Comparison of ENCODE assay signal across 14 cellular contexts in genomic region chr7:130290745-130291144, GRCh38. TPM values are rescaled to one million over a fixed set of nuclear protein-coding genes. Genes with fewer than 3 reads are reported as not detected.
A peak's percentile ranks its signal among the peaks of the same experiment; 100 is the strongest.
DNase-seq lines count a peak whose midpoint lies in the region; ATAC-seq and TF ChIP-seq lines count a peak whose summit lies in the region.
"Had no signal": no experiment of that assay in that cellular context is flagged by ENCODE, and none has a peak within 500 bp of the region (broad histone marks: within the 10 kb centered on the region; RNA-seq: fewer than 3 reads in every experiment).

No MANE protein-coding gene starts in this region.

- TF ChIP-seq EP300 in Ishikawa (IDR thresholded peaks at IDR 0.05; ENCODE audit: borderline replicate concordance) = no peak; the same call in 1 of the 2 replicates

- TF ChIP-seq CTCF in AG04450 (IDR thresholded peaks at IDR 0.05; ENCODE audit: low read depth, low read length) = no peak
- no peak for TF ChIP-seq CTCF in body of pancreas (IDR thresholded peaks at IDR 0.05)
- TF ChIP-seq CTCF in Peyer's patch (IDR thresholded peaks at IDR 0.05) = no peak

- CTCF ChIA-PET in AG04450 (lab: Charles Lee) = no interaction called here

- peaks cover 43% of the 10 kb centered on the region for H3K4me1 ChIP-seq in body of pancreas
- no peaks in the 10 kb centered on the region for H3K4me1 ChIP-seq in Peyer's patch

- peak; percentile 65 for ATAC-seq in body of pancreas

- H3K36me3 ChIP-seq in body of pancreas (replicated peaks in 1 of 2; ENCODE audit: insufficient read depth in 1 of 2, low read depth in 2 of 2) (no peaks in the 10 kb centered on the region), Peyer's patch (no peaks in the 10 kb centered on the region)
- H3K36me3 ChIP-seq: neutrophil had no signal

- H3K27me3 ChIP-seq in AG04450 (ENCODE audit: control insufficient read depth, insufficient read depth, low read length) (no peaks in the 10 kb centered on the region), body of pancreas (no peaks in the 10 kb centered on the region), Peyer's patch (no peaks in the 10 kb centered on the region)
- H3K27me3 ChIP-seq: neutrophil had no signal

- H3K27ac ChIP-seq in AG04450 (ENCODE audit: low read depth, low read length) (peak overlapping the region; percentile 39), body of pancreas (peak overlapping the region; percentile 75 to 89 (median 83)), Peyer's patch (no peak overlapping the region)
- H3K27ac ChIP-seq: neutrophil had no signal

- H3K9me3 ChIP-seq in AG04450 (ENCODE audit: control insufficient read depth, insufficient read depth, low read length) (peaks cover 12% of the 10 kb centered on the region), body of pancreas (no peaks in the 10 kb centered on the region), Peyer's patch (no peaks in the 10 kb centered on the region)
- H3K9me3 ChIP-seq: neutrophil had no signal

- TF ChIP-seq POLR2A in body of pancreas (IDR thresholded peaks at IDR 0.05) (peak; percentile 21 to 81 (median 71)), Peyer's patch (IDR thresholded peaks at IDR 0.05) (no peak)

- DNase-seq in AG04450 (ENCODE audit: low read depth, low spot score) (peak; percentile 27), body of pancreas (peak; percentile 88 to 91 (median 90)), glomerular visceral epithelial cell (ENCODE audit: extremely low spot score) (peak; percentile 58), NCI-H146 treated with DMSO at 0.1 percent for 48 hours (lab: John Stamatoyannopoulos, UW; ENCODE audit: unreplicated experiment) (no peak), Peyer's patch (no peak)
- no peak for DNase-seq in stimulated activated CD4-positive, alpha-beta T cell treated with anti-CD3 and anti-CD28 coated beads, Interleukin-4, amount 100 ng/mL, for 24 hours
- DNase-seq in activated CD4-positive, alpha-beta T cell treated with anti-CD3 and anti-CD28 coated beads for 1 hour = no peak
- DNase-seq: activated CD4-positive, alpha-beta memory T cell treated with anti-CD3 and anti-CD28 coated beads, Interleukin-2, amount 10 ng/mL, durations not matched to agents 7 days and 5 days; activated effector memory CD4-positive, alpha-beta T cell treated with Interleukin-2 at 50 U/mL for 16 hours; small intestine had no signal

- TF ChIP-seq RAD21 in Ishikawa (IDR thresholded peaks at IDR 0.05; ENCODE audit: low read depth) = no peak

- intact Hi-C loops in body of pancreas (cut with DNase I) = loop anchor here (10.0 kb wide), 1 partner anchor 54 kb away; the partner anchor contains the start of gene CPA5

- POLR2A ChIA-PET in AG04450 (lab: Yijun Ruan, JAX) = interaction anchor here (0.7 kb wide), 1 partner anchor 142 kb away, joined by 3 read pairs; no protein-coding TSS in a partner anchor

- H3K4me3 ChIP-seq in AG04450 (ENCODE audit: low read depth, low read length) = no peak overlapping the region
- H3K4me3 ChIP-seq in body of pancreas = no peak overlapping the region
- H3K4me3 ChIP-seq in Peyer's patch = no peak overlapping the region

- WGBS in body of pancreas, 2 donors = 36 to 56% methylated on average over 6 of the region's 6 CpGs

TF ChIP-seq in Ishikawa, 13 proteins besides CTCF, POLR2A, EP300 and RAD21:
- TF ChIP-seq TAF1 (IDR thresholded peaks at IDR 0.05; ENCODE audit: low read depth) (no peak), NFIC (IDR thresholded peaks at IDR 0.05) (0 out of 2 replicates have a peak, but pooled peaks have one; percentile 24), MAX (IDR thresholded peaks at IDR 0.05) (peak; percentile 57), CEBPB (IDR thresholded peaks at IDR 0.05) (no peak)

RNA-seq across cellular contexts. Expression of gene CPA4, which starts 2.2 kb away (rescaled TPM):
- 65.7 and 71.8 TPM in 2 replicates for polyA plus RNA-seq in AG04450 (2011; rRNA removed)
- polyA minus RNA-seq in AG04450 (2011; rRNA and poly(A)+ RNA removed) = 58.9 and 61.8 TPM in 2 replicates
- total RNA-seq in body of pancreas (10 to 100 TPM in 1 of 2 donors, 1 to 10 TPM in 1; 9.6 to 10.2 TPM), Peyer's patch (not detected)
- total RNA-seq: activated CD4-positive, alpha-beta memory T cell treated with anti-CD3 and anti-CD28 coated beads, Interleukin-2, amount 10 ng/mL, durations not matched to agents 7 days and 5 days had no signal

RNA-seq across cellular contexts. Expression of gene CPA2, which starts 24.1 kb away (rescaled TPM):
- 0.05 and 0.10 TPM in 2 replicates for polyA plus RNA-seq in AG04450 (2011; rRNA removed)
- not detected in 2 replicates for polyA minus RNA-seq in AG04450 (2011; rRNA and poly(A)+ RNA removed)
- total RNA-seq in body of pancreas (1,000 to 10,000 TPM; 4,161 to 4,381 TPM), Peyer's patch (10 to 100 TPM in 1 of 4 donors, 1 to 10 TPM in 2, not detected in 1; 2.6 to 12.6 (median 2.7) TPM)
- total RNA-seq: activated CD4-positive, alpha-beta memory T cell treated with anti-CD3 and anti-CD28 coated beads, Interleukin-2, amount 10 ng/mL, durations not matched to agents 7 days and 5 days; frontal cortex; SK-MEL-5 had no signal

RNA-seq across cellular contexts. Expression of gene CPA5, which starts 53.9 kb away (rescaled TPM):
- polyA plus RNA-seq in AG04450 (2011; rRNA removed) = 0.14 and 0.16 TPM in 2 replicates
- polyA minus RNA-seq in AG04450 (2011; rRNA and poly(A)+ RNA removed) = 0.23 TPM in 1 of 2 replicates, not detected in the other
- total RNA-seq in body of pancreas (not detected), Peyer's patch (not detected)
- total RNA-seq: activated CD4-positive, alpha-beta memory T cell treated with anti-CD3 and anti-CD28 coated beads, Interleukin-2, amount 10 ng/mL, durations not matched to agents 7 days and 5 days; frontal cortex; SK-MEL-5 had no signal

Comparison
In these comparisons a context has a peak if more than half of its experiments do, and no peak if none do; other contexts are left out.
1. DNase-seq: peak in AG04450 (single experiment), body of pancreas (4 of 4) and glomerular visceral epithelial cell (single experiment); none in stimulated activated CD4-positive, alpha-beta T cell treated with anti-CD3 and anti-CD28 coated beads, Interleukin-4, amount 100 ng/mL, for 24 hours (single experiment), activated CD4-positive, alpha-beta T cell treated with anti-CD3 and anti-CD28 coated beads for 1 hour (single experiment), NCI-H146 treated with DMSO at 0.1 percent for 48 hours (single experiment) and Peyer's patch (0 of 3).
2. H3K27ac ChIP-seq: peak in AG04450 (single experiment) and body of pancreas (4 of 4); none in Peyer's patch (0 of 4).
3. POLR2A ChIP-seq: peak in body of pancreas (3 of 3); none in Peyer's patch (0 of 2).
4. RNA of gene CPA4, which starts 2.2 kb away (total RNA-seq): 9.6 to 10.2 TPM in body of pancreas; not detected in Peyer's patch; every median in the first group is over 4 times any median in the second.
5. RNA of gene CPA2, which starts 24.1 kb away (total RNA-seq): 4,161 to 4,381 TPM in body of pancreas; 2.6 to 12.6 TPM in Peyer's patch; every median in the first group is over 100 times any median in the second.